23 cellular contexts compared by ENCODE assay signal in the genomic region with DNA sequence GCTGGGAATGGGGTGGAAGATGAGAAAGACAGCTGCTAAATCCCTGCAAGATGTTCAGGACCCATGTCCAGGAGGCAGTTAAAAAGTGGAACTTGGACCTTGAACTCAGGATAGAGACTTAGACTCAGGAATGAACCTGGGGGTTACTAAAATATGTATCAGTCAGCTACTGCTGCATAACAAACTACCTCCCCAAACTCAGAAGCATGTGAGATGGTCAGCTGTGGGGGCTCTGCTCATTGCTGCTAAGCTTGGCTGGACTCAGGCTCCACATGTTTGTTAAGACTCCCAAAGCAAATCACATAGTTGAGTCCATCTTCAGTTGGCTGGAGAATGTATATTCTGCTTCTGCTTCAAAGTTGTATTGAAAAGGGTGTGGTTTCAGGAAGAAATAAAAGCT.
DNase-seq lines count a peak whose midpoint lies in the region; ATAC-seq, FAIRE-seq and TF ChIP-seq lines count a peak whose summit lies in the region.
"Had no signal": no experiment of that assay in that cellular context is flagged by ENCODE, and none has a peak within 500 bp of the region (broad histone marks: within the 10 kb centered on the region; RNA-seq: fewer than 3 reads in every experiment).

No MANE protein-coding gene starts in this region.

- no peak for TF ChIP-seq CTCF in A549 (IDR thresholded peaks at IDR 0.05)
- TF ChIP-seq CTCF in PC-3 (conservative IDR thresholded peaks at IDR 0.05; ENCODE audit: low read depth, low read length) = no peak

- TF ChIP-seq POLR2A in A549 (IDR thresholded peaks at IDR 0.05; ENCODE audit: low read length) = no peak

- H3K79me2 ChIP-seq in PC-3 (ENCODE audit: low read length) (no peaks in the 10 kb centered on the region), trophoblast cell (ENCODE audit: control insufficient read depth, insufficient read depth, low read length, poor library complexity) (no peaks in the 10 kb centered on the region)

- no peaks in the 10 kb centered on the region for H3K9me2 ChIP-seq in PC-3 (replicated peaks; ENCODE audit: low read length)

- H4K12ac ChIP-seq in trophoblast cell (ENCODE audit: low read depth, low read length) = no peak overlapping the region

- no peak overlapping the region for H3K4ac ChIP-seq in trophoblast cell (ENCODE audit: low read depth, low read length)

- no TSS peak for BruUV-seq in PC-3 (replicated peaks; lab: Mats Ljungman, UMichigan)

- no peak overlapping the region for H3K4me3 Mint-ChIP-seq in activated T-cell treated with anti-CD3 and anti-CD28 coated beads, Interleukin-2, amount 50 U/mL, for 4 hours
- H3K4me3 Mint-ChIP-seq: B cell; CD4-positive, CD25-positive, alpha-beta regulatory T cell; CD8-positive, alpha-beta T cell; HFFc6 had no signal

- H3K27me3 ChIP-seq in PC-3 (ENCODE audit: low read length) (no peaks in the 10 kb centered on the region), trophoblast cell (ENCODE audit: insufficient read depth, low read length) (no peaks in the 10 kb centered on the region)
- H3K27me3 ChIP-seq: BLaER1 had no signal

- H3F3A ChIP-seq in PC-3 (ENCODE audit: low read length, unreplicated experiment) = no peaks in the 10 kb centered on the region

- peak overlapping the region; percentile 57 to 77; a peak in 3 of 6 replicates for H3K27ac ChIP-seq in A549
- peak overlapping the region; percentile 72; the same call in 1 of the 2 replicates for H3K27ac ChIP-seq in PC-3 (ENCODE audit: low read length)
- peak overlapping the region; percentile 67 for H3K27ac ChIP-seq in epithelial cell of prostate
- H3K27ac ChIP-seq in trophoblast cell (ENCODE audit: low read depth, low read length) = no peak overlapping the region
- H3K27ac ChIP-seq: BLaER1, C4-2B had no signal

- intact Hi-C loops in PC-3 (cut with micrococcal nuclease) = loop anchor here (10.0 kb wide), 2 partner anchors 149 to 359 kb away; no protein-coding TSS in a partner anchor

- no peaks in the 10 kb centered on the region for H3K4me1 Mint-ChIP-seq in activated T-cell treated with anti-CD3 and anti-CD28 coated beads, Interleukin-2, amount 50 U/mL, for 4 hours (ENCODE audit: low read depth)
- H3K4me1 Mint-ChIP-seq: B cell had no signal

- no peak overlapping the region for H2AK5ac ChIP-seq in trophoblast cell (ENCODE audit: low read length)

- H3K9me3 ChIP-seq in A549 (peaks cover 12% of the 10 kb centered on the region), PC-3 (ENCODE audit: low read length) (no peaks in the 10 kb centered on the region), trophoblast cell (ENCODE audit: insufficient read depth, low read depth, low read length) (peaks cover 2% of the 10 kb centered on the region)
- H3K9me3 ChIP-seq: HAP-1 had no signal

- H2BK120ac ChIP-seq in trophoblast cell (ENCODE audit: insufficient read depth, low read length, poor library complexity) = no peak overlapping the region

- H2BK5ac ChIP-seq in trophoblast cell (ENCODE audit: low read depth, low read length, poor library complexity) = no peak overlapping the region

- TF ChIP-seq EP300 in A549 (IDR thresholded peaks at IDR 0.05) = no peak

- H3K4me2 ChIP-seq in A549 (no peak overlapping the region), PC-3 (ENCODE audit: low read length) (no peak overlapping the region), trophoblast cell (ENCODE audit: low read length) (no peak overlapping the region)
- H3K4me2 ChIP-seq: BLaER1 had no signal

- H3K9ac ChIP-seq in PC-3 (ENCODE audit: low read length) = no peak overlapping the region; the same call in 1 of the 2 replicates
- no peak overlapping the region for H3K9ac ChIP-seq in trophoblast cell (ENCODE audit: low read length)
- H3K9ac ChIP-seq: BLaER1 had no signal

- peaks cover 15% of the 10 kb centered on the region for H3K4me1 ChIP-seq in A549
- H3K4me1 ChIP-seq in PC-3 (ENCODE audit: insufficient read depth, low read length) = peaks cover 30% of the 10 kb centered on the region
- peaks cover 6 to 7% of the 10 kb centered on the region in 2 experiments for H3K4me1 ChIP-seq in trophoblast cell (ENCODE audit: control insufficient read depth in 1 of 2, insufficient read depth in 2 of 2, low read length in 2 of 2)
- H3K4me1 ChIP-seq: HAP-1 had no signal

- H3K79me1 ChIP-seq in trophoblast cell (ENCODE audit: low read length) = peaks cover 15% of the 10 kb centered on the region

- H4K20me1 ChIP-seq in PC-3 (ENCODE audit: low read length) = no peaks in the 10 kb centered on the region
- H4K20me1 ChIP-seq: BLaER1 had no signal

- no peaks in the 10 kb centered on the region for H3K9me3 Mint-ChIP-seq in activated T-cell treated with anti-CD3 and anti-CD28 coated beads, Interleukin-2, amount 50 U/mL, for 4 hours
- H3K9me3 Mint-ChIP-seq: CD4-positive, CD25-positive, alpha-beta regulatory T cell; CD8-positive, alpha-beta T cell; HFFc6 had no signal

- no peaks in the 10 kb centered on the region for H3K36me3 Mint-ChIP-seq in activated T-cell treated with anti-CD3 and anti-CD28 coated beads, Interleukin-2, amount 50 U/mL, for 4 hours (ENCODE audit: insufficient read depth)
- H3K36me3 Mint-ChIP-seq: CD4-positive, CD25-positive, alpha-beta regulatory T cell; CD8-positive, alpha-beta T cell had no signal

- H4K8ac ChIP-seq in trophoblast cell (ENCODE audit: low read depth, low read length) = no peak overlapping the region

- POLR2A ChIA-PET in A549 (lab: Yijun Ruan, JAX) (no interaction called here), PC-3 (lab: Charles Lee; ENCODE audit: unreplicated experiment) (no interaction called here)

- no peaks in the 10 kb centered on the region for H3K27me3 Mint-ChIP-seq in activated T-cell treated with anti-CD3 and anti-CD28 coated beads, Interleukin-2, amount 50 U/mL, for 4 hours (ENCODE audit: low read depth)

- H3K14ac ChIP-seq in trophoblast cell (ENCODE audit: low read length) = no peak overlapping the region

- ATAC-seq in A549 (no peak), PC-3 (no peak)
- ATAC-seq in activated T-cell treated with anti-CD3 and anti-CD28 coated beads, Interleukin-2, amount 50 U/mL, for 4 hours = no peak
- ATAC-seq: CD8-positive, alpha-beta T cell; GM12878 had no signal

- H4K91ac ChIP-seq in trophoblast cell (ENCODE audit: low read depth, low read length) = no peak overlapping the region

- FAIRE-seq in A549 (lab: Jason Lieb, UNC) = no peak
- FAIRE-seq: GM12878, H54 had no signal

- CTCF ChIA-PET in A549 (lab: Yijun Ruan, JAX) (interaction anchor here (0.8 to 6.1 kb wide), 7 partner anchors 26 to 681 kb away, joined by 3 to 63 read pairs (median 3); a partner anchor contains a TSS), PC-3 (lab: Charles Lee) (interaction anchor here (0.6 to 0.7 kb wide), 2 partner anchors 27 to 714 kb away, joined by 3 read pairs; no protein-coding TSS in a partner anchor)

- DNase-seq in A549 (ENCODE audit: low read depth in 1 of 2, low spot score in 1 of 2) = no peak
- no peak for DNase-seq in PC-3
- DNase-seq in epithelial cell of prostate (ENCODE audit: low read depth, low spot score) = no peak
- DNase-seq in trophoblast cell = no peak
- no peak for DNase-seq in activated T-cell treated with anti-CD3 and anti-CD28 coated beads, Interleukin-2, amount 50 U/mL, for 4 hours
- DNase-seq in GM19240 (ENCODE audit: insufficient read length, low spot score) = no peak
- DNase-seq in NCI-H1105 treated with DMSO at 0.1 percent for 48 hours (lab: John Stamatoyannopoulos, UW) = no peak
- DNase-seq: 8988T; Caco-2; CD4-positive, CD25-positive, alpha-beta regulatory T cell; CD8-positive, alpha-beta T cell; DMS 273 treated with DMSO at 0.1 percent for 48 hours; DMS79; EL; GDM1; GOT3; HFFc6 had no signal

- no peak for TF ChIP-seq RAD21 in A549 (conservative IDR thresholded peaks at IDR 0.05 in 1 of 2, IDR thresholded peaks at IDR 0.05 in 1 of 2)

- peak overlapping the region; percentile 12 for H2BK12ac ChIP-seq in trophoblast cell (ENCODE audit: low read length)

- H3K36me3 ChIP-seq in PC-3 (ENCODE audit: low read depth, low read length) (no peaks in the 10 kb centered on the region), trophoblast cell (ENCODE audit: control insufficient read depth in 1 of 2, insufficient read depth in 2 of 2, low read length in 2 of 2) (peaks cover 0 to 2% of the 10 kb centered on the region in 2 experiments)
- H3K36me3 ChIP-seq: BLaER1, HAP-1 had no signal

- H3K23ac ChIP-seq in trophoblast cell (ENCODE audit: low read length) = no peak overlapping the region

- no peak overlapping the region for H3K18ac ChIP-seq in trophoblast cell (ENCODE audit: low read length)

- no peak overlapping the region for H3K4me3 ChIP-seq in A549
- no peak overlapping the region for H3K4me3 ChIP-seq in PC-3 (ENCODE audit: low read length)
- H3K4me3 ChIP-seq in trophoblast cell (ENCODE audit: low read depth, low read length) = no peak overlapping the region
- H3K4me3 ChIP-seq: BLaER1, GM12878, HAP-1 had no signal

- H2AFZ ChIP-seq in PC-3 (ENCODE audit: low read length) (no peak overlapping the region), trophoblast cell (ENCODE audit: insufficient read depth, low read length, poor library complexity) (no peak overlapping the region)

TF ChIP-seq in A549, 52 proteins besides CTCF, POLR2A, EP300 and RAD21 (continues in another document):
- TF ChIP-seq MAFK (IDR thresholded peaks at IDR 0.05; ENCODE audit: partially characterized antibody) (no peak), MYC (IDR thresholded peaks at IDR 0.05; ENCODE audit: borderline replicate concordance, low read length) (no peak), NR3C1 (IDR thresholded peaks at IDR 0.05) (no peak), HEYL (CRISPR knock-in tag; IDR thresholded peaks at IDR 0.05) (no peak), ZFP36 (IDR thresholded peaks at IDR 0.05; ENCODE audit: borderline replicate concordance, partially characterized antibody) (no peak), RARB (CRISPR knock-in tag; IDR thresholded peaks at IDR 0.05) (no peak)
